Comparison of ENCODE assay signal across 2 cellular contexts in genomic region chr17:28816540-28816939, GRCh38.
TF ChIP-seq lines count a peak whose summit lies in the region.

No MANE protein-coding gene starts in this region.

TF ChIP-seq in GM23338, 12 proteins besides CTCF, POLR2A, EP300 and RAD21:
- no peak for TF ChIP-seq CREB1 (CRISPR knock-in tag; IDR thresholded peaks at IDR 0.05; ENCODE audit: low read depth)
- no peak for TF ChIP-seq JUNB (IDR thresholded peaks at IDR 0.05; ENCODE audit: unreplicated experiment)
- no peak for TF ChIP-seq STAT1 (IDR thresholded peaks at IDR 0.05; ENCODE audit: unreplicated experiment)
- TF ChIP-seq ZNF331 (CRISPR knock-in tag; IDR thresholded peaks at IDR 0.05; ENCODE audit: low read depth) = no peak
- no peak for TF ChIP-seq POLR2AphosphoS5 (IDR thresholded peaks at IDR 0.05; ENCODE audit: low read depth)
- TF ChIP-seq EZH2 (IDR thresholded peaks at IDR 0.05; ENCODE audit: low read depth, unreplicated experiment) = no peak
- TF ChIP-seq, protein P1, sequence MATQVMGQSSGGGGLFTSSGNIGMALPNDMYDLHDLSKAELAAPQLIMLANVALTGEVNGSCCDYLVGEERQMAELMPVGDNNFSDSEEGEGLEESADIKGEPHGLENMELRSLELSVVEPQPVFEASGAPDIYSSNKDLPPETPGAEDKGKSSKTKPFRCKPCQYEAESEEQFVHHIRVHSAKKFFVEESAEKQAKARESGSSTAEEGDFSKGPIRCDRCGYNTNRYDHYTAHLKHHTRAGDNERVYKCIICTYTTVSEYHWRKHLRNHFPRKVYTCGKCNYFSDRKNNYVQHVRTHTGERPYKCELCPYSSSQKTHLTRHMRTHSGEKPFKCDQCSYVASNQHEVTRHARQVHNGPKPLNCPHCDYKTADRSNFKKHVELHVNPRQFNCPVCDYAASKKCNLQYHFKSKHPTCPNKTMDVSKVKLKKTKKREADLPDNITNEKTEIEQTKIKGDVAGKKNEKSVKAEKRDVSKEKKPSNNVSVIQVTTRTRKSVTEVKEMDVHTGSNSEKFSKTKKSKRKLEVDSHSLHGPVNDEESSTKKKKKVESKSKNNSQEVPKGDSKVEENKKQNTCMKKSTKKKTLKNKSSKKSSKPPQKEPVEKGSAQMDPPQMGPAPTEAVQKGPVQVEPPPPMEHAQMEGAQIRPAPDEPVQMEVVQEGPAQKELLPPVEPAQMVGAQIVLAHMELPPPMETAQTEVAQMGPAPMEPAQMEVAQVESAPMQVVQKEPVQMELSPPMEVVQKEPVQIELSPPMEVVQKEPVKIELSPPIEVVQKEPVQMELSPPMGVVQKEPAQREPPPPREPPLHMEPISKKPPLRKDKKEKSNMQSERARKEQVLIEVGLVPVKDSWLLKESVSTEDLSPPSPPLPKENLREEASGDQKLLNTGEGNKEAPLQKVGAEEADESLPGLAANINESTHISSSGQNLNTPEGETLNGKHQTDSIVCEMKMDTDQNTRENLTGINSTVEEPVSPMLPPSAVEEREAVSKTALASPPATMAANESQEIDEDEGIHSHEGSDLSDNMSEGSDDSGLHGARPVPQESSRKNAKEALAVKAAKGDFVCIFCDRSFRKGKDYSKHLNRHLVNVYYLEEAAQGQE (IDR thresholded peaks at IDR 0.05; ENCODE audit: unreplicated experiment) = no peak
- TF ChIP-seq EZH2phosphoT487 (IDR thresholded peaks at IDR 0.05; ENCODE audit: unreplicated experiment) = no peak
- TF ChIP-seq, protein P2, sequence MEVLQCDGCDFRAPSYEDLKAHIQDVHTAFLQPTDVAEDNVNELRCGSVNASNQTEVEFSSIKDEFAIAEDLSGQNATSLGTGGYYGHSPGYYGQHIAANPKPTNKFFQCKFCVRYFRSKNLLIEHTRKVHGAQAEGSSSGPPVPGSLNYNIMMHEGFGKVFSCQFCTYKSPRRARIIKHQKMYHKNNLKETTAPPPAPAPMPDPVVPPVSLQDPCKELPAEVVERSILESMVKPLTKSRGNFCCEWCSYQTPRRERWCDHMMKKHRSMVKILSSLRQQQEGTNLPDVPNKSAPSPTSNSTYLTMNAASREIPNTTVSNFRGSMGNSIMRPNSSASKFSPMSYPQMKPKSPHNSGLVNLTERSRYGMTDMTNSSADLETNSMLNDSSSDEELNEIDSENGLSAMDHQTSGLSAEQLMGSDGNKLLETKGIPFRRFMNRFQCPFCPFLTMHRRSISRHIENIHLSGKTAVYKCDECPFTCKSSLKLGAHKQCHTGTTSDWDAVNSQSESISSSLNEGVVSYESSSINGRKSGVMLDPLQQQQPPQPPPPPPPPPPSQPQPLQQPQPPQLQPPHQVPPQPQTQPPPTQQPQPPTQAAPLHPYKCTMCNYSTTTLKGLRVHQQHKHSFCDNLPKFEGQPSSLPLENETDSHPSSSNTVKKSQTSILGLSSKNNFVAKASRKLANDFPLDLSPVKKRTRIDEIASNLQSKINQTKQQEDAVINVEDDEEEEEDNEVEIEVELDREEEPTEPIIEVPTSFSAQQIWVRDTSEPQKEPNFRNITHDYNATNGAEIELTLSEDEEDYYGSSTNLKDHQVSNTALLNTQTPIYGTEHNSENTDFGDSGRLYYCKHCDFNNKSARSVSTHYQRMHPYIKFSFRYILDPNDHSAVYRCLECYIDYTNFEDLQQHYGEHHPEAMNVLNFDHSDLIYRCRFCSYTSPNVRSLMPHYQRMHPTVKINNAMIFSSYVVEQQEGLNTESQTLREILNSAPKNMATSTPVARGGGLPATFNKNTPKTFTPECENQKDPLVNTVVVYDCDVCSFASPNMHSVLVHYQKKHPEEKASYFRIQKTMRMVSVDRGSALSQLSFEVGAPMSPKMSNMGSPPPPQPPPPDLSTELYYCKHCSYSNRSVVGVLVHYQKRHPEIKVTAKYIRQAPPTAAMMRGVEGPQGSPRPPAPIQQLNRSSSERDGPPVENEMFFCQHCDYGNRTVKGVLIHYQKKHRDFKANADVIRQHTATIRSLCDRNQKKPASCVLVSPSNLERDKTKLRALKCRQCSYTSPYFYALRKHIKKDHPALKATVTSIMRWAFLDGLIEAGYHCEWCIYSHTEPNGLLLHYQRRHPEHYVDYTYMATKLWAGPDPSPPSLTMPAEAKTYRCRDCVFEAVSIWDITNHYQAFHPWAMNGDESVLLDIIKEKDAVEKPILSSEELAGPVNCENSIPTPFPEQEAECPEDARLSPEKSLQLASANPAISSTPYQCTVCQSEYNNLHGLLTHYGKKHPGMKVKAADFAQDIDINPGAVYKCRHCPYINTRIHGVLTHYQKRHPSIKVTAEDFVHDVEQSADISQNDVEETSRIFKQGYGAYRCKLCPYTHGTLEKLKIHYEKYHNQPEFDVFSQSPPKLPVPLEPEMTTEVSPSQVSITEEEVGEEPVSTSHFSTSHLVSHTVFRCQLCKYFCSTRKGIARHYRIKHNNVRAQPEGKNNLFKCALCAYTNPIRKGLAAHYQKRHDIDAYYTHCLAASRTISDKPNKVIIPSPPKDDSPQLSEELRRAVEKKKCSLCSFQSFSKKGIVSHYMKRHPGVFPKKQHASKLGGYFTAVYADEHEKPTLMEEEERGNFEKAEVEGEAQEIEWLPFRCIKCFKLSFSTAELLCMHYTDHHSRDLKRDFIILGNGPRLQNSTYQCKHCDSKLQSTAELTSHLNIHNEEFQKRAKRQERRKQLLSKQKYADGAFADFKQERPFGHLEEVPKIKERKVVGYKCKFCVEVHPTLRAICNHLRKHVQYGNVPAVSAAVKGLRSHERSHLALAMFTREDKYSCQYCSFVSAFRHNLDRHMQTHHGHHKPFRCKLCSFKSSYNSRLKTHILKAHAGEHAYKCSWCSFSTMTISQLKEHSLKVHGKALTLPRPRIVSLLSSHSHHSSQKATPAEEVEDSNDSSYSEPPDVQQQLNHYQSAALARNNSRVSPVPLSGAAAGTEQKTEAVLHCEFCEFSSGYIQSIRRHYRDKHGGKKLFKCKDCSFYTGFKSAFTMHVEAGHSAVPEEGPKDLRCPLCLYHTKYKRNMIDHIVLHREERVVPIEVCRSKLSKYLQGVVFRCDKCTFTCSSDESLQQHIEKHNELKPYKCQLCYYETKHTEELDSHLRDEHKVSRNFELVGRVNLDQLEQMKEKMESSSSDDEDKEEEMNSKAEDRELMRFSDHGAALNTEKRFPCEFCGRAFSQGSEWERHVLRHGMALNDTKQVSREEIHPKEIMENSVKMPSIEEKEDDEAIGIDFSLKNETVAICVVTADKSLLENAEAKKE (CRISPR knock-in tag; IDR thresholded peaks at IDR 0.05) = no peak
- TF ChIP-seq ZNF114 (CRISPR knock-in tag; IDR thresholded peaks at IDR 0.05) = no peak
- no peak for TF ChIP-seq NANOG (IDR thresholded peaks at IDR 0.05; ENCODE audit: borderline replicate concordance)
- TF ChIP-seq ETS1 (IDR thresholded peaks at IDR 0.05) = no peak

TF ChIP-seq in GM12878, 131 proteins besides CTCF, POLR2A, EP300 and RAD21:
- TF ChIP-seq IKZF1 (conservative IDR thresholded peaks at IDR 0.05) = 0 out of 2 replicates have a peak, but pooled peaks have one; percentile 28
- TF ChIP-seq, protein P3, sequence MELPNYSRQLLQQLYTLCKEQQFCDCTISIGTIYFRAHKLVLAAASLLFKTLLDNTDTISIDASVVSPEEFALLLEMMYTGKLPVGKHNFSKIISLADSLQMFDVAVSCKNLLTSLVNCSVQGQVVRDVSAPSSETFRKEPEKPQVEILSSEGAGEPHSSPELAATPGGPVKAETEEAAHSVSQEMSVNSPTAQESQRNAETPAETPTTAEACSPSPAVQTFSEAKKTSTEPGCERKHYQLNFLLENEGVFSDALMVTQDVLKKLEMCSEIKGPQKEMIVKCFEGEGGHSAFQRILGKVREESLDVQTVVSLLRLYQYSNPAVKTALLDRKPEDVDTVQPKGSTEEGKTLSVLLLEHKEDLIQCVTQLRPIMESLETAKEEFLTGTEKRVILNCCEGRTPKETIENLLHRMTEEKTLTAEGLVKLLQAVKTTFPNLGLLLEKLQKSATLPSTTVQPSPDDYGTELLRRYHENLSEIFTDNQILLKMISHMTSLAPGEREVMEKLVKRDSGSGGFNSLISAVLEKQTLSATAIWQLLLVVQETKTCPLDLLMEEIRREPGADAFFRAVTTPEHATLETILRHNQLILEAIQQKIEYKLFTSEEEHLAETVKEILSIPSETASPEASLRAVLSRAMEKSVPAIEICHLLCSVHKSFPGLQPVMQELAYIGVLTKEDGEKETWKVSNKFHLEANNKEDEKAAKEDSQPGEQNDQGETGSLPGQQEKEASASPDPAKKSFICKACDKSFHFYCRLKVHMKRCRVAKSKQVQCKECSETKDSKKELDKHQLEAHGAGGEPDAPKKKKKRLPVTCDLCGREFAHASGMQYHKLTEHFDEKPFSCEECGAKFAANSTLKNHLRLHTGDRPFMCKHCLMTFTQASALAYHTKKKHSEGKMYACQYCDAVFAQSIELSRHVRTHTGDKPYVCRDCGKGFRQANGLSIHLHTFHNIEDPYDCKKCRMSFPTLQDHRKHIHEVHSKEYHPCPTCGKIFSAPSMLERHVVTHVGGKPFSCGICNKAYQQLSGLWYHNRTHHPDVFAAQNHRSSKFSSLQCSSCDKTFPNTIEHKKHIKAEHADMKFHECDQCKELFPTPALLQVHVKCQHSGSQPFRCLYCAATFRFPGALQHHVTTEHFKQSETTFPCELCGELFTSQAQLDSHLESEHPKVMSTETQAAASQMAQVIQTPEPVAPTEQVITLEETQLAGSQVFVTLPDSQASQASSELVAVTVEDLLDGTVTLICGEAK (IDR thresholded peaks at IDR 0.05; ENCODE audit: borderline replicate concordance) = peak; percentile 17; the same call in 1 of the 2 replicates
- no peak for TF ChIP-seq IRF4 (IDR thresholded peaks at IDR 0.05; ENCODE audit: low read depth, low read length)
- TF ChIP-seq EZH2 (IDR thresholded peaks at IDR 0.05; ENCODE audit: borderline replicate concordance, control insufficient read depth, low read depth, low read length) = no peak
- TF ChIP-seq SIN3A (IDR thresholded peaks at IDR 0.05; ENCODE audit: low read depth, low read length) = no peak
- peak; percentile 39; the same call in 1 of the 2 replicates for TF ChIP-seq MTA2 (IDR thresholded peaks at IDR 0.05; ENCODE audit: low read depth)
- TF ChIP-seq, protein P4, sequence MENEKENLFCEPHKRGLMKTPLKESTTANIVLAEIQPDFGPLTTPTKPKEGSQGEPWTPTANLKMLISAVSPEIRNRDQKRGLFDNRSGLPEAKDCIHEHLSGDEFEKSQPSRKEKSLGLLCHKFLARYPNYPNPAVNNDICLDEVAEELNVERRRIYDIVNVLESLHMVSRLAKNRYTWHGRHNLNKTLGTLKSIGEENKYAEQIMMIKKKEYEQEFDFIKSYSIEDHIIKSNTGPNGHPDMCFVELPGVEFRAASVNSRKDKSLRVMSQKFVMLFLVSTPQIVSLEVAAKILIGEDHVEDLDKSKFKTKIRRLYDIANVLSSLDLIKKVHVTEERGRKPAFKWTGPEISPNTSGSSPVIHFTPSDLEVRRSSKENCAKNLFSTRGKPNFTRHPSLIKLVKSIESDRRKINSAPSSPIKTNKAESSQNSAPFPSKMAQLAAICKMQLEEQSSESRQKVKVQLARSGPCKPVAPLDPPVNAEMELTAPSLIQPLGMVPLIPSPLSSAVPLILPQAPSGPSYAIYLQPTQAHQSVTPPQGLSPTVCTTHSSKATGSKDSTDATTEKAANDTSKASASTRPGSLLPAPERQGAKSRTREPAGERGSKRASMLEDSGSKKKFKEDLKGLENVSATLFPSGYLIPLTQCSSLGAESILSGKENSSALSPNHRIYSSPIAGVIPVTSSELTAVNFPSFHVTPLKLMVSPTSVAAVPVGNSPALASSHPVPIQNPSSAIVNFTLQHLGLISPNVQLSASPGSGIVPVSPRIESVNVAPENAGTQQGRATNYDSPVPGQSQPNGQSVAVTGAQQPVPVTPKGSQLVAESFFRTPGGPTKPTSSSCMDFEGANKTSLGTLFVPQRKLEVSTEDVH (IDR thresholded peaks at IDR 0.05; ENCODE audit: low read depth, partially characterized antibody) = no peak
